ENCODE assay signal across 8 cellular contexts in genomic region chr14:61178226-61179060, GRCh38.
DNase-seq lines count a peak whose midpoint lies in the region; ATAC-seq and TF ChIP-seq lines count a peak whose summit lies in the region.

No MANE protein-coding gene starts in this region.

- H3K27ac ChIP-seq in HUES48 (ENCODE audit: low read depth, low read length): peak overlapping the region; percentile 82

- H3K4me3 ChIP-seq in HUES48 (ENCODE audit: low read depth, low read length) (no peak overlapping the region), mucosa of stomach (ENCODE audit: low read length) (no peak overlapping the region)

- in situ Hi-C loops in GM13976 (cut with MboI; ENCODE audit: low sequenced_read_pairs, unreplicated experiment): no loop called here

- H3K9ac ChIP-seq in HUES48 (ENCODE audit: low read depth, low read length) (no peak overlapping the region), mucosa of stomach (ENCODE audit: low read length) (peak overlapping the region; percentile 25)

- ATAC-seq in HG03135 (IDR thresholded peaks at IDR 0.05; ENCODE audit: unreplicated experiment): no peak
- no peak for ATAC-seq in GM19467 (IDR thresholded peaks at IDR 0.05; ENCODE audit: unreplicated experiment)

- H3K9me3 ChIP-seq in HUES48 (ENCODE audit: control insufficient read depth, insufficient read depth, low read length) (peaks cover under 1% of the 10 kb centered on the region; the same call in 1 of the 2 replicates), mucosa of stomach (ENCODE audit: control insufficient read depth, low read length) (no peaks in the 10 kb centered on the region)

- H3K4me1 ChIP-seq in HUES48 (ENCODE audit: control insufficient read depth, insufficient read depth, low read length) (peaks cover 25% of the 10 kb centered on the region), mucosa of stomach (ENCODE audit: control insufficient read depth, insufficient read depth, low read length) (peaks cover 12% of the 10 kb centered on the region)

- DNase-seq in A172 (ENCODE audit: low spot score) (peak; percentile 94), amniotic epithelial cell (ENCODE audit: low read depth) (peak; percentile 90), NCI-H2107 (lab: John Stamatoyannopoulos, UW) (no peak), GM13976 (ENCODE audit: low spot score) (no peak)

- H3K27me3 ChIP-seq in HUES48 (ENCODE audit: control insufficient read depth, insufficient read depth, low read length) (no peaks in the 10 kb centered on the region), mucosa of stomach (ENCODE audit: control insufficient read depth, insufficient read depth, low read length) (no peaks in the 10 kb centered on the region)

- no peak for TF ChIP-seq CTCF in GM13976 (IDR thresholded peaks at IDR 0.05; ENCODE audit: borderline replicate concordance, control extremely low read depth, extremely low read depth, insufficient read depth, missing control alignments)

- H3K36me3 ChIP-seq in HUES48 (ENCODE audit: control insufficient read depth, insufficient read depth, low read length) (no peaks in the 10 kb centered on the region), mucosa of stomach (ENCODE audit: control insufficient read depth, insufficient read depth, low read length) (no peaks in the 10 kb centered on the region)

Comparison
In these comparisons a context has a peak if more than half of its experiments do, and no peak if none do; other contexts are left out.
1. DNase-seq: peak in A172 (single experiment) and amniotic epithelial cell (single experiment); none in NCI-H2107 (single experiment) and GM13976 (single experiment).